Comparison of ENCODE assay signal across 1 cellular context in the genomic region with DNA sequence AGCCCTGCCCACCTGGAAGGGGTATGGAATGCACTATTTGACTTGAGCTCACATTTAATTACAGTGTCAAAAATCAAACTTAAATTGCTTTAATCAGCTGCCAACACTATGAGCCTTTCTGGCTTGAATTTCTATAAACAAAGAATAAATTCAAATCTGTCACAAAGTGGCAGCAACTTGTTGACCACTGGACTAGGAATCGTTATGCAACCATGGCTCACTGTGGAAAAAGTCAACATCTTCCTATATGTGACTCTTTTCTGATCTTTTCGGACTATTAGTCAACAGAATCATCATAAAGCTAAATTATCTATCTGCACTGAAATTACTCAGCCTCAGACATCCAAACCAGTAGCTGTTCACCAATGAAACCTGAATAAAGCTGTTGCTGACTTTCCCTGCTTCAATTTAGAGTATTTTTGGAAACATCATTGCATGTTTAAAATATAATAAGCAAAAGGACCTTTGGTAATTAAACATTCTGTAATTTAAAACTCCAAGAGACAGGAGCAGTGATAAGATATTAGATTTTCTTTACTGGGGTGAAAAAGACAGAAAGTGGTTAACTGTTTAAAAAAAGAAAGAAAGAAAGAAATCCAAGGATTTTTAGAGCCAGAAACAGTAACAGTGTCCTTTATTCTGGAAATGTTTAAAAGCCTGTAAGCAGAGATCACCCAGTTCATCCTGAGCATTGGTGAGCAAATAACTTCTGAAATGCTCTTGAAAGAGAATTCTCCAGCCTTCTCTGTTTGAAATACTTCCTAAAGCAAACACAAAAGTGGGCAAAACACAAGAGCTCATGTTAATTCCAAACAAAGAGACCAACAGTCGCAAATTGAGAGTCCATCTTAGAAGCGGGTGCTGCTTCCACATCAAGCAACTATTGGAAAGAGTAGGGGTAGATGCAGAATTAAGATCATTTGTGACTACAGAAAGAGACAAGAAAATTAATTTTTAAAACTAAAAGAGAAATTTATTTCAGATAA.
TF ChIP-seq lines count a peak whose summit lies in the region.

No MANE protein-coding gene starts in this region.

TF ChIP-seq in HepG2, 621 proteins besides CTCF, POLR2A, EP300 and RAD21 (continued from another document and continues in another):
- TF ChIP-seq, protein P1, sequence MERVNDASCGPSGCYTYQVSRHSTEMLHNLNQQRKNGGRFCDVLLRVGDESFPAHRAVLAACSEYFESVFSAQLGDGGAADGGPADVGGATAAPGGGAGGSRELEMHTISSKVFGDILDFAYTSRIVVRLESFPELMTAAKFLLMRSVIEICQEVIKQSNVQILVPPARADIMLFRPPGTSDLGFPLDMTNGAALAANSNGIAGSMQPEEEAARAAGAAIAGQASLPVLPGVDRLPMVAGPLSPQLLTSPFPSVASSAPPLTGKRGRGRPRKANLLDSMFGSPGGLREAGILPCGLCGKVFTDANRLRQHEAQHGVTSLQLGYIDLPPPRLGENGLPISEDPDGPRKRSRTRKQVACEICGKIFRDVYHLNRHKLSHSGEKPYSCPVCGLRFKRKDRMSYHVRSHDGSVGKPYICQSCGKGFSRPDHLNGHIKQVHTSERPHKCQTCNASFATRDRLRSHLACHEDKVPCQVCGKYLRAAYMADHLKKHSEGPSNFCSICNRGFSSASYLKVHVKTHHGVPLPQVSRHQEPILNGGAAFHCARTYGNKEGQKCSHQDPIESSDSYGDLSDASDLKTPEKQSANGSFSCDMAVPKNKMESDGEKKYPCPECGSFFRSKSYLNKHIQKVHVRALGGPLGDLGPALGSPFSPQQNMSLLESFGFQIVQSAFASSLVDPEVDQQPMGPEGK (CRISPR knock-in tag; IDR thresholded peaks at IDR 0.05) = peak; percentile 21; the same call in 1 of the 2 replicates
- TF ChIP-seq HOXA7 (CRISPR knock-in tag; IDR thresholded peaks at IDR 0.05) (no peak), ZNF136 (CRISPR knock-in tag; IDR thresholded peaks at IDR 0.05; ENCODE audit: low read depth) (peak; percentile 84; the same call in 1 of the 2 replicates), ZNF232 (CRISPR knock-in tag; IDR thresholded peaks at IDR 0.05; ENCODE audit: borderline replicate concordance) (no peak), TBL1XR1 (IDR thresholded peaks at IDR 0.05; ENCODE audit: borderline replicate concordance, low read length, partially characterized antibody) (no peak), MXI1 (IDR thresholded peaks at IDR 0.05; ENCODE audit: borderline replicate concordance, low read depth, low read length) (no peak), HOXD1 (CRISPR knock-in tag; IDR thresholded peaks at IDR 0.05) (no peak), NR2F2 (IDR thresholded peaks at IDR 0.05; ENCODE audit: borderline replicate concordance, low read depth) (no peak), RBM39 (IDR thresholded peaks at IDR 0.05; ENCODE audit: low read depth, low read length, poor library complexity, severe bottlenecking) (no peak), TMF1 (CRISPR knock-in tag; IDR thresholded peaks at IDR 0.05; ENCODE audit: low read depth) (no peak), RELA (CRISPR knock-in tag; IDR thresholded peaks at IDR 0.05) (no peak), GTF2F1 (IDR thresholded peaks at IDR 0.05; ENCODE audit: low read length) (no peak), FOSL1 (CRISPR knock-in tag; IDR thresholded peaks at IDR 0.05; ENCODE audit: borderline replicate concordance) (no peak), KLF15 (CRISPR knock-in tag; IDR thresholded peaks at IDR 0.05; ENCODE audit: borderline replicate concordance) (no peak), FOXA3 (CRISPR knock-in tag; IDR thresholded peaks at IDR 0.05) (peak; percentile 88), ZNF34 (CRISPR knock-in tag; IDR thresholded peaks at IDR 0.05; ENCODE audit: borderline replicate concordance) (no peak), NFIC (IDR thresholded peaks at IDR 0.05; ENCODE audit: low read length) (peak; percentile 55), ZEB1 (IDR thresholded peaks at IDR 0.05; ENCODE audit: insufficient replicate concordance, low read depth) (no peak), PITX1 (CRISPR knock-in tag; IDR thresholded peaks at IDR 0.05) (peak; percentile 43; the same call in 1 of the 2 replicates), SOX13 (IDR thresholded peaks at IDR 0.05) (no peak), SOX13 (CRISPR knock-in tag; conservative IDR thresholded peaks at IDR 0.05 in 1 of 2, IDR thresholded peaks at IDR 0.05 in 1 of 2) (peak in 1 of 2 experiments; percentile 84; a peak in 2 of 4 replicates), PHF5A (CRISPR knock-in tag; IDR thresholded peaks at IDR 0.05; ENCODE audit: low read depth, unreplicated experiment) (no peak), SCMH1 (CRISPR knock-in tag; IDR thresholded peaks at IDR 0.05; ENCODE audit: borderline replicate concordance) (no peak), SMARCE1 (IDR thresholded peaks at IDR 0.05; ENCODE audit: borderline replicate concordance) (no peak), NAIF1 (CRISPR knock-in tag; IDR thresholded peaks at IDR 0.05; ENCODE audit: borderline replicate concordance) (no peak), ZNF724P (CRISPR knock-in tag; IDR thresholded peaks at IDR 0.05; ENCODE audit: borderline replicate concordance) (no peak), PCBP1 (IDR thresholded peaks at IDR 0.05; ENCODE audit: borderline replicate concordance, low read depth, low read length) (no peak), ETV5 (CRISPR knock-in tag; IDR thresholded peaks at IDR 0.05; ENCODE audit: borderline replicate concordance) (peak; percentile 51; the same call in 1 of the 2 replicates), SOX6 (IDR thresholded peaks at IDR 0.05) (no peak), SOX6 (CRISPR knock-in tag; IDR thresholded peaks at IDR 0.05) (peak; percentile 78), MZF1 (CRISPR knock-in tag; IDR thresholded peaks at IDR 0.05; ENCODE audit: borderline replicate concordance) (no peak)
- TF ChIP-seq, protein P2, sequence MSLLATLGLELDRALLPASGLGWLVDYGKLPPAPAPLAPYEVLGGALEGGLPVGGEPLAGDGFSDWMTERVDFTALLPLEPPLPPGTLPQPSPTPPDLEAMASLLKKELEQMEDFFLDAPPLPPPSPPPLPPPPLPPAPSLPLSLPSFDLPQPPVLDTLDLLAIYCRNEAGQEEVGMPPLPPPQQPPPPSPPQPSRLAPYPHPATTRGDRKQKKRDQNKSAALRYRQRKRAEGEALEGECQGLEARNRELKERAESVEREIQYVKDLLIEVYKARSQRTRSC (CRISPR knock-in tag; IDR thresholded peaks at IDR 0.05; ENCODE audit: low read depth) = no peak
- TF ChIP-seq, protein P3, sequence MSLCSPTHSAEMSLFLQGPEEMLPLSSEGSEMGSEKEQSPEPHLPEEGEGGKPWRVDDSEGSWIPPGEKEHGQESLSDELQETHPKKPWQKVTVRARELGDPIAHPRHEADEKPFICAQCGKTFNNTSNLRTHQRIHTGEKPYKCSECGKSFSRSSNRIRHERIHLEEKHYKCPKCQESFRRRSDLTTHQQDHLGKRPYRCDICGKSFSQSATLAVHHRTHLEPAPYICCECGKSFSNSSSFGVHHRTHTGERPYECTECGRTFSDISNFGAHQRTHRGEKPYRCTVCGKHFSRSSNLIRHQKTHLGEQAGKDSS (CRISPR knock-in tag; IDR thresholded peaks at IDR 0.05; ENCODE audit: borderline replicate concordance, low read depth) = no peak
- TF ChIP-seq, protein P4, sequence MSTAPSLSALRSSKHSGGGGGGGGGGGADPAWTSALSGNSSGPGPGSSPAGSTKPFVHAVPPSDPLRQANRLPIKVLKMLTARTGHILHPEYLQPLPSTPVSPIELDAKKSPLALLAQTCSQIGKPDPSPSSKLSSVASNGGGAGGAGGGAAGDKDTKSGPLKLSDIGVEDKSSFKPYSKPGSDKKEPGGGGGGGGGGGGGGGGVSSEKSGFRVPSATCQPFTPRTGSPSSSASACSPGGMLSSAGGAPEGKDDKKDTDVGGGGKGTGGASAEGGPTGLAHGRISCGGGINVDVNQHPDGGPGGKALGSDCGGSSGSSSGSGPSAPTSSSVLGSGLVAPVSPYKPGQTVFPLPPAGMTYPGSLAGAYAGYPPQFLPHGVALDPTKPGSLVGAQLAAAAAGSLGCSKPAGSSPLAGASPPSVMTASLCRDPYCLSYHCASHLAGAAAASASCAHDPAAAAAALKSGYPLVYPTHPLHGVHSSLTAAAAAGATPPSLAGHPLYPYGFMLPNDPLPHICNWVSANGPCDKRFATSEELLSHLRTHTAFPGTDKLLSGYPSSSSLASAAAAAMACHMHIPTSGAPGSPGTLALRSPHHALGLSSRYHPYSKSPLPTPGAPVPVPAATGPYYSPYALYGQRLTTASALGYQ (CRISPR knock-in tag; IDR thresholded peaks at IDR 0.05) = peak; percentile 31; the same call in 1 of the 2 replicates
- TF ChIP-seq, protein P5, sequence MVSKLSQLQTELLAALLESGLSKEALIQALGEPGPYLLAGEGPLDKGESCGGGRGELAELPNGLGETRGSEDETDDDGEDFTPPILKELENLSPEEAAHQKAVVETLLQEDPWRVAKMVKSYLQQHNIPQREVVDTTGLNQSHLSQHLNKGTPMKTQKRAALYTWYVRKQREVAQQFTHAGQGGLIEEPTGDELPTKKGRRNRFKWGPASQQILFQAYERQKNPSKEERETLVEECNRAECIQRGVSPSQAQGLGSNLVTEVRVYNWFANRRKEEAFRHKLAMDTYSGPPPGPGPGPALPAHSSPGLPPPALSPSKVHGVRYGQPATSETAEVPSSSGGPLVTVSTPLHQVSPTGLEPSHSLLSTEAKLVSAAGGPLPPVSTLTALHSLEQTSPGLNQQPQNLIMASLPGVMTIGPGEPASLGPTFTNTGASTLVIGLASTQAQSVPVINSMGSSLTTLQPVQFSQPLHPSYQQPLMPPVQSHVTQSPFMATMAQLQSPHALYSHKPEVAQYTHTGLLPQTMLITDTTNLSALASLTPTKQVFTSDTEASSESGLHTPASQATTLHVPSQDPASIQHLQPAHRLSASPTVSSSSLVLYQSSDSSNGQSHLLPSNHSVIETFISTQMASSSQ (IDR thresholded peaks at IDR 0.05; ENCODE audit: low read depth) = 0 out of 2 replicates have a peak, but pooled peaks have one; percentile 34
- TF ChIP-seq, protein P5 (CRISPR knock-in tag; IDR thresholded peaks at IDR 0.05; ENCODE audit: borderline replicate concordance) = no peak
- TF ChIP-seq, protein P6, sequence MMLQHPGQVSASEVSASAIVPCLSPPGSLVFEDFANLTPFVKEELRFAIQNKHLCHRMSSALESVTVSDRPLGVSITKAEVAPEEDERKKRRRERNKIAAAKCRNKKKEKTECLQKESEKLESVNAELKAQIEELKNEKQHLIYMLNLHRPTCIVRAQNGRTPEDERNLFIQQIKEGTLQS (CRISPR knock-in tag; IDR thresholded peaks at IDR 0.05) = no peak
- TF ChIP-seq, protein P7, sequence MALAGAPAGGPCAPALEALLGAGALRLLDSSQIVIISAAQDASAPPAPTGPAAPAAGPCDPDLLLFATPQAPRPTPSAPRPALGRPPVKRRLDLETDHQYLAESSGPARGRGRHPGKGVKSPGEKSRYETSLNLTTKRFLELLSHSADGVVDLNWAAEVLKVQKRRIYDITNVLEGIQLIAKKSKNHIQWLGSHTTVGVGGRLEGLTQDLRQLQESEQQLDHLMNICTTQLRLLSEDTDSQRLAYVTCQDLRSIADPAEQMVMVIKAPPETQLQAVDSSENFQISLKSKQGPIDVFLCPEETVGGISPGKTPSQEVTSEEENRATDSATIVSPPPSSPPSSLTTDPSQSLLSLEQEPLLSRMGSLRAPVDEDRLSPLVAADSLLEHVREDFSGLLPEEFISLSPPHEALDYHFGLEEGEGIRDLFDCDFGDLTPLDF (CRISPR knock-in tag; IDR thresholded peaks at IDR 0.05) = no peak
- TF ChIP-seq, protein P8, sequence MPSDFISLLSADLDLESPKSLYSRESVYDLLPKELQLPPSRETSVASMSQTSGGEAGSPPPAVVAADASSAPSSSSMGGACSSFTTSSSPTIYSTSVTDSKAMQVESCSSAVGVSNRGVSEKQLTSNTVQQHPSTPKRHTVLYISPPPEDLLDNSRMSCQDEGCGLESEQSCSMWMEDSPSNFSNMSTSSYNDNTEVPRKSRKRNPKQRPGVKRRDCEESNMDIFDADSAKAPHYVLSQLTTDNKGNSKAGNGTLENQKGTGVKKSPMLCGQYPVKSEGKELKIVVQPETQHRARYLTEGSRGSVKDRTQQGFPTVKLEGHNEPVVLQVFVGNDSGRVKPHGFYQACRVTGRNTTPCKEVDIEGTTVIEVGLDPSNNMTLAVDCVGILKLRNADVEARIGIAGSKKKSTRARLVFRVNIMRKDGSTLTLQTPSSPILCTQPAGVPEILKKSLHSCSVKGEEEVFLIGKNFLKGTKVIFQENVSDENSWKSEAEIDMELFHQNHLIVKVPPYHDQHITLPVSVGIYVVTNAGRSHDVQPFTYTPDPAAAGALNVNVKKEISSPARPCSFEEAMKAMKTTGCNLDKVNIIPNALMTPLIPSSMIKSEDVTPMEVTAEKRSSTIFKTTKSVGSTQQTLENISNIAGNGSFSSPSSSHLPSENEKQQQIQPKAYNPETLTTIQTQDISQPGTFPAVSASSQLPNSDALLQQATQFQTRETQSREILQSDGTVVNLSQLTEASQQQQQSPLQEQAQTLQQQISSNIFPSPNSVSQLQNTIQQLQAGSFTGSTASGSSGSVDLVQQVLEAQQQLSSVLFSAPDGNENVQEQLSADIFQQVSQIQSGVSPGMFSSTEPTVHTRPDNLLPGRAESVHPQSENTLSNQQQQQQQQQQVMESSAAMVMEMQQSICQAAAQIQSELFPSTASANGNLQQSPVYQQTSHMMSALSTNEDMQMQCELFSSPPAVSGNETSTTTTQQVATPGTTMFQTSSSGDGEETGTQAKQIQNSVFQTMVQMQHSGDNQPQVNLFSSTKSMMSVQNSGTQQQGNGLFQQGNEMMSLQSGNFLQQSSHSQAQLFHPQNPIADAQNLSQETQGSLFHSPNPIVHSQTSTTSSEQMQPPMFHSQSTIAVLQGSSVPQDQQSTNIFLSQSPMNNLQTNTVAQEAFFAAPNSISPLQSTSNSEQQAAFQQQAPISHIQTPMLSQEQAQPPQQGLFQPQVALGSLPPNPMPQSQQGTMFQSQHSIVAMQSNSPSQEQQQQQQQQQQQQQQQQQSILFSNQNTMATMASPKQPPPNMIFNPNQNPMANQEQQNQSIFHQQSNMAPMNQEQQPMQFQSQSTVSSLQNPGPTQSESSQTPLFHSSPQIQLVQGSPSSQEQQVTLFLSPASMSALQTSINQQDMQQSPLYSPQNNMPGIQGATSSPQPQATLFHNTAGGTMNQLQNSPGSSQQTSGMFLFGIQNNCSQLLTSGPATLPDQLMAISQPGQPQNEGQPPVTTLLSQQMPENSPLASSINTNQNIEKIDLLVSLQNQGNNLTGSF (CRISPR knock-in tag; IDR thresholded peaks at IDR 0.05) = no peak
- TF ChIP-seq, protein P9, sequence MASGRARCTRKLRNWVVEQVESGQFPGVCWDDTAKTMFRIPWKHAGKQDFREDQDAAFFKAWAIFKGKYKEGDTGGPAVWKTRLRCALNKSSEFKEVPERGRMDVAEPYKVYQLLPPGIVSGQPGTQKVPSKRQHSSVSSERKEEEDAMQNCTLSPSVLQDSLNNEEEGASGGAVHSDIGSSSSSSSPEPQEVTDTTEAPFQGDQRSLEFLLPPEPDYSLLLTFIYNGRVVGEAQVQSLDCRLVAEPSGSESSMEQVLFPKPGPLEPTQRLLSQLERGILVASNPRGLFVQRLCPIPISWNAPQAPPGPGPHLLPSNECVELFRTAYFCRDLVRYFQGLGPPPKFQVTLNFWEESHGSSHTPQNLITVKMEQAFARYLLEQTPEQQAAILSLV (CRISPR knock-in tag; IDR thresholded peaks at IDR 0.05; ENCODE audit: borderline replicate concordance) = no peak
